ENCODE assay signal across 1 cellular context in the genomic region with DNA sequence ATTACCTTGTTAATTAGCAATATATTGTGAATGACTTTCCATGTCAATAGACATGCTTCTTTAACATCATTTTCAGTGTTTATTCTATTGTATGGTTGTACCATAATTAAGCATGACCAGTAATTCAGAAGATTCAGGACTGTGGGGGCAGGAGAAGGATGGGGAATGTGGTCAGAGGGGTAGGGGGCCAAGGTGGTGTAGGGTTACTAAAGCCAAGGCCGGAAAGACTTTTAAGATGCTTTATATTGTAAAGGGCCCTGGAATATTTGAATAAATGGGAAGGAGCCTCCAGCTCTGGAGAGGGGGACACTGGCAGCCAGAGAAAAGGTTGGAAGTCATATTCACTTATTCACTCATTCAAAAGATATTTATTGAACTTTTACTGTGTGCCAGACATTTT.
TF ChIP-seq lines count a peak whose summit lies in the region.

No MANE protein-coding gene starts in this region.

TF ChIP-seq in WTC11, 78 proteins besides CTCF, POLR2A, EP300 and RAD21 (continued from another document):
- TF ChIP-seq, protein P1, sequence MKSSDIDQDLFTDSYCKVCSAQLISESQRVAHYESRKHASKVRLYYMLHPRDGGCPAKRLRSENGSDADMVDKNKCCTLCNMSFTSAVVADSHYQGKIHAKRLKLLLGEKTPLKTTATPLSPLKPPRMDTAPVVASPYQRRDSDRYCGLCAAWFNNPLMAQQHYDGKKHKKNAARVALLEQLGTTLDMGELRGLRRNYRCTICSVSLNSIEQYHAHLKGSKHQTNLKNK (CRISPR knock-in tag; IDR thresholded peaks at IDR 0.05), result no peak
- TF ChIP-seq RORB (CRISPR knock-in tag; IDR thresholded peaks at IDR 0.05) (no peak), AFF4 (CRISPR knock-in tag; IDR thresholded peaks at IDR 0.05; ENCODE audit: borderline replicate concordance) (no peak), NFATC4 (CRISPR knock-in tag; IDR thresholded peaks at IDR 0.05) (no peak), IRF1 (CRISPR knock-in tag; IDR thresholded peaks at IDR 0.05) (no peak), HMGA2 (CRISPR knock-in tag; IDR thresholded peaks at IDR 0.05) (no peak), ZNF416 (CRISPR knock-in tag; IDR thresholded peaks at IDR 0.05) (no peak)
- TF ChIP-seq, protein P2, sequence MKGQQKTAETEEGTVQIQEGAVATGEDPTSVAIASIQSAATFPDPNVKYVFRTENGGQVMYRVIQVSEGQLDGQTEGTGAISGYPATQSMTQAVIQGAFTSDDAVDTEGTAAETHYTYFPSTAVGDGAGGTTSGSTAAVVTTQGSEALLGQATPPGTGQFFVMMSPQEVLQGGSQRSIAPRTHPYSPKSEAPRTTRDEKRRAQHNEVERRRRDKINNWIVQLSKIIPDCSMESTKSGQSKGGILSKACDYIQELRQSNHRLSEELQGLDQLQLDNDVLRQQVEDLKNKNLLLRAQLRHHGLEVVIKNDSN (CRISPR knock-in tag; IDR thresholded peaks at IDR 0.05), result no peak
- TF ChIP-seq, protein P3, sequence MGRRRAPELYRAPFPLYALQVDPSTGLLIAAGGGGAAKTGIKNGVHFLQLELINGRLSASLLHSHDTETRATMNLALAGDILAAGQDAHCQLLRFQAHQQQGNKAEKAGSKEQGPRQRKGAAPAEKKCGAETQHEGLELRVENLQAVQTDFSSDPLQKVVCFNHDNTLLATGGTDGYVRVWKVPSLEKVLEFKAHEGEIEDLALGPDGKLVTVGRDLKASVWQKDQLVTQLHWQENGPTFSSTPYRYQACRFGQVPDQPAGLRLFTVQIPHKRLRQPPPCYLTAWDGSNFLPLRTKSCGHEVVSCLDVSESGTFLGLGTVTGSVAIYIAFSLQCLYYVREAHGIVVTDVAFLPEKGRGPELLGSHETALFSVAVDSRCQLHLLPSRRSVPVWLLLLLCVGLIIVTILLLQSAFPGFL (CRISPR knock-in tag; IDR thresholded peaks at IDR 0.05; ENCODE audit: borderline replicate concordance), result no peak
